ENCODE assay signal across 19 cellular contexts in the genomic region with DNA sequence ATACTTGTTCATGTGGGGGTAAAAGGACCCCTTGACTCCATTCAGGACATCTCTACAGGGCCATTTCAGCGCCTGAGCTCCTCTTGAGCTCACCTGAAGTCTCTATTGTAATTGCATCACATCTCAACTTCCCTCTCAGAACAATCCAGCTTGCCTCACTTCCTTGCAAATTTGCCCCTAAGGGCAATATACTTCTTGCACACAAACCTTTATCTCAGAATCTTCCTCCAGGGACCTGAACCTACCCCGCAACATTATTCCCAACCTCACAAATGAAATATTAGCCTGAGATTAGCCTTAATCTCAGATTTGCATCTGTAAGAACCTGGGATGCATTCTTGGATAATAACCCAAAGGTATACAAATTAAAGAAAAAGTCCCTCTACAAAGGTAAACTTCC.
DNase-seq lines count a peak whose midpoint lies in the region; ATAC-seq and TF ChIP-seq lines count a peak whose summit lies in the region.
"Had no signal": no experiment of that assay in that cellular context is flagged by ENCODE, and none has a peak within 500 bp of the region (broad histone marks: within the 10 kb centered on the region; RNA-seq: fewer than 3 reads in every experiment).

No MANE protein-coding gene starts in this region.

- DNase-seq in Caco-2, result no peak
- DNase-seq in RWPE2 (ENCODE audit: low spot score), result no peak
- no peak for DNase-seq in epithelial cell of prostate (ENCODE audit: low read depth, low spot score)
- no peak for DNase-seq in smooth muscle cell (lab: John Stamatoyannopoulos, UW; ENCODE audit: unreplicated experiment)
- DNase-seq in COR-L47 (lab: John Stamatoyannopoulos, UW), result no peak
- no peak for DNase-seq in DMS53 (lab: John Stamatoyannopoulos, UW)
- no peak for DNase-seq in omental fat pad (ENCODE audit: low spot score)
- DNase-seq: BE2C; C1 segment of cervical spinal cord; CD4-positive, CD25-positive, alpha-beta regulatory T cell; CD8-positive, alpha-beta memory T cell; DND-41; EL; GOT3; H7; HFFc6 had no signal

- peak overlapping the region; percentile 20 for H3K4me2 ChIP-seq in smooth muscle cell

- H3K9me3 Mint-ChIP-seq in Caco-2 (ENCODE audit: unreplicated experiment), result peaks cover 10% of the 10 kb centered on the region

- H3K9ac ChIP-seq in smooth muscle cell (ENCODE audit: low read depth), result no peak overlapping the region

- peaks cover 52% of the 10 kb centered on the region for H3K4me1 Mint-ChIP-seq in Caco-2 (ENCODE audit: low read depth, unreplicated experiment)
- H3K4me1 Mint-ChIP-seq: CD4-positive, CD25-positive, alpha-beta regulatory T cell; CD8-positive, alpha-beta memory T cell had no signal

- BruUV-seq in Caco-2 (replicated peaks; lab: Mats Ljungman, UMichigan), result no TSS peak

- no peak overlapping the region for H3K4me3 ChIP-seq in Caco-2 (ENCODE audit: low read depth, low read length)
- H3K4me3 ChIP-seq in RWPE2 (ENCODE audit: severe bottlenecking), result no peak overlapping the region
- no peak overlapping the region for H3K4me3 ChIP-seq in smooth muscle cell
- H3K4me3 ChIP-seq: GM12878 had no signal

- intact Hi-C loops in Caco-2 (cut with micrococcal nuclease; ENCODE audit: unreplicated experiment), result loop anchor here (5.0 kb wide), 1 partner anchor 132 kb away; no protein-coding TSS in a partner anchor

- no peak overlapping the region for H2AFZ ChIP-seq in smooth muscle cell (ENCODE audit: low read depth)

- H3F3A ChIP-seq in smooth muscle cell (ENCODE audit: low read depth), result no peaks in the 10 kb centered on the region

- H3K4me3 Mint-ChIP-seq in Caco-2 (ENCODE audit: unreplicated experiment), result no peak overlapping the region
- H3K4me3 Mint-ChIP-seq: CD4-positive, CD25-positive, alpha-beta regulatory T cell; CD8-positive, alpha-beta memory T cell; HFFc6 had no signal

- CTCF ChIA-PET in Caco-2 (lab: Charles Lee), result no interaction called here

- no peaks in the 10 kb centered on the region for H3K36me3 ChIP-seq in Caco-2 (ENCODE audit: control insufficient read depth, insufficient read depth, low read length)
- H3K36me3 ChIP-seq in RWPE2 (ENCODE audit: low read depth), result no peaks in the 10 kb centered on the region
- H3K36me3 ChIP-seq in smooth muscle cell (ENCODE audit: low read depth), result no peaks in the 10 kb centered on the region
- H3K36me3 ChIP-seq: BE2C had no signal

- peak overlapping the region; percentile 91 for H3K27ac ChIP-seq in RWPE2 (ENCODE audit: poor library complexity, severe bottlenecking)
- H3K27ac ChIP-seq in epithelial cell of prostate, result peak overlapping the region; percentile 44
- peak overlapping the region; percentile 42 for H3K27ac ChIP-seq in smooth muscle cell (ENCODE audit: low read depth)
- H3K27ac ChIP-seq: HL-60 had no signal

- WGBS in smooth muscle cell (ENCODE audit: low lambda C conversion rate), result 70% methylated on average over 2 of the region's 2 CpGs

- no peak for ATAC-seq in RWPE2 (ENCODE audit: low read depth)
- ATAC-seq in omental fat pad (ENCODE audit: low FRiP score), result no peak
- ATAC-seq: GM12878, HCT116 had no signal

- H3K9me3 ChIP-seq in Caco-2 (no peaks in the 10 kb centered on the region), RWPE2 (ENCODE audit: severe bottlenecking) (no peaks in the 10 kb centered on the region), smooth muscle cell (replicated peaks; ENCODE audit: low read depth) (no peaks in the 10 kb centered on the region)
- H3K9me3 ChIP-seq: BE2C had no signal

- H3K27me3 ChIP-seq in Caco-2 (replicated peaks; ENCODE audit: control insufficient read depth, insufficient read depth, low read length) (no peaks in the 10 kb centered on the region), RWPE2 (ENCODE audit: insufficient read depth, poor library complexity, severe bottlenecking) (no peaks in the 10 kb centered on the region), smooth muscle cell (ENCODE audit: low read depth) (no peaks in the 10 kb centered on the region)
- H3K27me3 ChIP-seq: BE2C had no signal

- H3K4me1 ChIP-seq in Caco-2 (peaks cover 59% of the 10 kb centered on the region), RWPE2 (ENCODE audit: insufficient read depth, poor library complexity, severe bottlenecking) (peaks cover 21% of the 10 kb centered on the region), smooth muscle cell (ENCODE audit: low read depth) (peaks cover 3% of the 10 kb centered on the region)
- H3K4me1 ChIP-seq: BE2C had no signal

- TF ChIP-seq CTCF in Caco-2 (IDR thresholded peaks at IDR 0.05; ENCODE audit: insufficient read depth in 1 of 2, low read depth in 1 of 2, low read length in 1 of 2, severe bottlenecking in 1 of 2, unreplicated experiment in 1 of 2), result no peak
- TF ChIP-seq CTCF in RWPE2 (IDR thresholded peaks at IDR 0.05; ENCODE audit: poor library complexity, severe bottlenecking), result no peak
- no peak for TF ChIP-seq CTCF in smooth muscle cell (IDR thresholded peaks at IDR 0.05; ENCODE audit: borderline replicate concordance, insufficient read depth, poor library complexity, severe bottlenecking)
- TF ChIP-seq CTCF in omental fat pad (IDR thresholded peaks at IDR 0.05), result no peak

- POLR2A ChIA-PET in Caco-2 (lab: Charles Lee), result no interaction called here

- no peaks in the 10 kb centered on the region for H4K20me1 ChIP-seq in smooth muscle cell (ENCODE audit: low read depth)

- H3K27ac Mint-ChIP-seq in Caco-2 (ENCODE audit: unreplicated experiment), result peak overlapping the region; percentile 93
- H3K27ac Mint-ChIP-seq: CD4-positive, CD25-positive, alpha-beta regulatory T cell; CD8-positive, alpha-beta memory T cell; HFFc6 had no signal

- peaks cover 9% of the 10 kb centered on the region for H3K36me3 Mint-ChIP-seq in Caco-2 (ENCODE audit: insufficient read depth, unreplicated experiment)
- H3K36me3 Mint-ChIP-seq: CD4-positive, CD25-positive, alpha-beta regulatory T cell; CD8-positive, alpha-beta memory T cell had no signal

- H3K79me2 ChIP-seq in smooth muscle cell (ENCODE audit: low read depth), result no peaks in the 10 kb centered on the region

- H3K27me3 Mint-ChIP-seq in Caco-2 (ENCODE audit: insufficient read depth, unreplicated experiment), result no peaks in the 10 kb centered on the region
